20 cellular contexts compared by ENCODE assay signal in the genomic region with DNA sequence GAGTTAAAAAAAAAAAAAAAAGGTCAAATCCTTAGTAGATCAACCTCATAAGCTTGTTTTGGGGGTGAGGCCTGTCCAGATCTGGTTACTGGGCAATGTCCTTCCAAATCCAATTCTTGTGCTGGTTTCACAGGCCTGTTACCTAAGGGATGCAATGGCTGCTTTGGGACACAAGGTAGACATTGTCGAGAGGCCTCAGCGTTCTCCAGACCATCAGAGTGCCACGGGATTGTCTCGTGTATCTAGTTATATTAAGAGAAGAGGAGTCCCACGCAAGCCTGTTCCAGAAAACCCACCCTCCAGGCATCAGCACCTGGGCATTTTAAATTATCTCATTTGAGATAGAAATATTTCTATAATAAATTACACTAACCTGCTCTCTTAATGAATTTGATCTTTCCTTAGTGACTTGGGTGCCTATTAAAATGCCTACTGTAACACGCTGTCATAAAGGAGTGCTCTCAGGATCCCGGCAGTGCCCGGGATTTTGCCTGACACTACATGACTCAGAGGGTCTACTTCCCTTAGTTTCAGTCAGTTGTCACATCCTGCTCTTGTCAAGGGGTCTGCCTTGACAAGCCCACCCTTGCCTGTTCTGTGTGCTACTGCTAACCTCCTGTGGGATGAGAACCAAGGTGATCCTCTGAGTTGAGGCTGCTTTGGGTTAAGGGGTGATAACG.
DNase-seq lines count a peak whose midpoint lies in the region; ATAC-seq and TF ChIP-seq lines count a peak whose summit lies in the region.
"Had no signal": no experiment of that assay in that cellular context is flagged by ENCODE, and none has a peak within 500 bp of the region (broad histone marks: within the 10 kb centered on the region; RNA-seq: fewer than 3 reads in every experiment).

No MANE protein-coding gene starts in this region.

- no peak overlapping the region for H3K4me3 Mint-ChIP-seq in neural progenitor cell
- H3K4me3 Mint-ChIP-seq: central memory CD8-positive, alpha-beta T cell; IgD-negative memory B cell; stimulated activated memory B cell treated with anti-CD40 and anti-IgM and Interleukin-4, amounts not matched to agents 10 μg/mL and 1 μg/mL and 100 μg/mL, for 72 hours had no signal

- TF ChIP-seq CTCF in vagina (IDR thresholded peaks at IDR 0.05) (no peak), neural progenitor cell (IDR thresholded peaks at IDR 0.05) (no peak)

- H3K36me3 ChIP-seq in SJCRH30, result no peaks in the 10 kb centered on the region
- no peaks in the 10 kb centered on the region for H3K36me3 ChIP-seq in vagina
- no peaks in the 10 kb centered on the region for H3K36me3 ChIP-seq in neural progenitor cell
- H3K36me3 ChIP-seq: Peyer's patch, tibial artery had no signal

- H3K27me3 ChIP-seq in SJCRH30 (no peaks in the 10 kb centered on the region), vagina (no peaks in the 10 kb centered on the region), neural progenitor cell (no peaks in the 10 kb centered on the region)
- H3K27me3 ChIP-seq: foreskin keratinocyte, Peyer's patch, tibial artery had no signal

- peak; percentile 38 for DNase-seq in cardiac septum (ENCODE audit: low spot score)
- no peak for DNase-seq in left cardiac atrium
- no peak for DNase-seq in SJCRH30
- peak; percentile 50 for DNase-seq in islet precursor cell
- peak; percentile 37 to 54 for DNase-seq in vagina (ENCODE audit: extremely low spot score in 2 of 2)
- DNase-seq in neural progenitor cell (ENCODE audit: low spot score), result no peak
- DNase-seq in hypothalamus (lab: John Stamatoyannopoulos, UW), result no peak
- no peak for DNase-seq in left colon
- DNase-seq: activated naive CD4-positive, alpha-beta T cell treated with anti-CD3 and anti-CD28 coated beads, Interleukin-2, amount 50 U/mL, for 16 hours; GF-D8; NCI-H1048; NCI-H2081 treated with DMSO at 0.1 percent for 48 hours; NCI-H526; T-helper 1 cell had no signal

- H3K27ac ChIP-seq in SJCRH30 (peak overlapping the region; percentile 47), vagina (no peak overlapping the region), neural progenitor cell (no peak overlapping the region)
- H3K27ac ChIP-seq: foreskin keratinocyte, Peyer's patch, tibial artery had no signal

- ATAC-seq in left cardiac atrium (no peak), left colon (no peak)
- ATAC-seq: stimulated activated memory B cell treated with anti-CD40 and anti-IgM and Interleukin-4, amounts not matched to agents 10 μg/mL and 1 μg/mL and 100 μg/mL, for 72 hours had no signal

- no peaks in the 10 kb centered on the region for H3K79me2 ChIP-seq in neural progenitor cell (ENCODE audit: low read depth)

- H3K27me3 Mint-ChIP-seq in neural progenitor cell (ENCODE audit: insufficient read depth, low read depth), result peaks cover 8% of the 10 kb centered on the region
- H3K27me3 Mint-ChIP-seq: central memory CD8-positive, alpha-beta T cell had no signal

- no peak overlapping the region for H3K27ac Mint-ChIP-seq in neural progenitor cell
- H3K27ac Mint-ChIP-seq: stimulated activated memory B cell treated with anti-CD40 and anti-IgM and Interleukin-4, amounts not matched to agents 10 μg/mL and 1 μg/mL and 100 μg/mL, for 72 hours had no signal

- H3K4me1 Mint-ChIP-seq in neural progenitor cell, result peaks cover 12% of the 10 kb centered on the region

- H3K4me3 ChIP-seq in SJCRH30 (no peak overlapping the region), vagina (no peak overlapping the region), neural progenitor cell (no peak overlapping the region)
- H3K4me3 ChIP-seq: Peyer's patch, tibial artery had no signal

- peaks cover 2% of the 10 kb centered on the region for H3K9me3 Mint-ChIP-seq in neural progenitor cell
- H3K9me3 Mint-ChIP-seq: central memory CD8-positive, alpha-beta T cell; IgD-negative memory B cell; stimulated activated memory B cell treated with anti-CD40 and anti-IgM and Interleukin-4, amounts not matched to agents 10 μg/mL and 1 μg/mL and 100 μg/mL, for 72 hours had no signal

- no peak overlapping the region for H3K9ac ChIP-seq in neural progenitor cell

- no peaks in the 10 kb centered on the region for H4K20me1 ChIP-seq in neural progenitor cell (ENCODE audit: low read depth)

- no peaks in the 10 kb centered on the region for H3K9me3 ChIP-seq in SJCRH30 (replicated peaks)
- no peaks in the 10 kb centered on the region for H3K9me3 ChIP-seq in vagina
- no peaks in the 10 kb centered on the region for H3K9me3 ChIP-seq in neural progenitor cell (ENCODE audit: low read depth)
- H3K9me3 ChIP-seq: Peyer's patch, tibial artery had no signal

- intact Hi-C loops in cardiac septum (cut with DNase I), result loop anchor here (2.0 to 5.0 kb wide), 2 partner anchors 25 to 105 kb away; no protein-coding TSS in a partner anchor
- intact Hi-C loops in left cardiac atrium (cut with DNase I), result loop anchor here in 1 of 2 donors (5.0 kb wide), 1 partner anchor 55 kb away; no protein-coding TSS in a partner anchor
- intact Hi-C loops in vagina (cut with DNase I), result no loop called here
- intact Hi-C loops in left colon (cut with DNase I, micrococcal nuclease), result no loop called here

- no peak overlapping the region for H3K4me2 ChIP-seq in neural progenitor cell

- no peaks in the 10 kb centered on the region for H3K36me3 Mint-ChIP-seq in neural progenitor cell
- H3K36me3 Mint-ChIP-seq: IgD-negative memory B cell; stimulated activated memory B cell treated with anti-CD40 and anti-IgM and Interleukin-4, amounts not matched to agents 10 μg/mL and 1 μg/mL and 100 μg/mL, for 72 hours had no signal

- no peak overlapping the region for H2AFZ ChIP-seq in neural progenitor cell (replicated peaks)

- H3K4me1 ChIP-seq in SJCRH30, result peaks cover 52% of the 10 kb centered on the region
- H3K4me1 ChIP-seq in vagina, result peaks cover 24% of the 10 kb centered on the region
- peaks cover 3% of the 10 kb centered on the region for H3K4me1 ChIP-seq in neural progenitor cell

- H3F3A ChIP-seq in neural progenitor cell (ENCODE audit: low read depth), result no peaks in the 10 kb centered on the region

- TF ChIP-seq POLR2A in vagina (IDR thresholded peaks at IDR 0.05), result no peak

Comparison
In these comparisons a context has a peak if more than half of its experiments do, and no peak if none do; other contexts are left out.
1. DNase-seq: peak in cardiac septum (single experiment), islet precursor cell (single experiment) and vagina (2 of 2); none in left cardiac atrium (single experiment), SJCRH30 (0 of 2), neural progenitor cell (single experiment), hypothalamus (0 of 51) and left colon (0 of 2).